ENCODE assay signal across 19 cellular contexts in the genomic region with DNA sequence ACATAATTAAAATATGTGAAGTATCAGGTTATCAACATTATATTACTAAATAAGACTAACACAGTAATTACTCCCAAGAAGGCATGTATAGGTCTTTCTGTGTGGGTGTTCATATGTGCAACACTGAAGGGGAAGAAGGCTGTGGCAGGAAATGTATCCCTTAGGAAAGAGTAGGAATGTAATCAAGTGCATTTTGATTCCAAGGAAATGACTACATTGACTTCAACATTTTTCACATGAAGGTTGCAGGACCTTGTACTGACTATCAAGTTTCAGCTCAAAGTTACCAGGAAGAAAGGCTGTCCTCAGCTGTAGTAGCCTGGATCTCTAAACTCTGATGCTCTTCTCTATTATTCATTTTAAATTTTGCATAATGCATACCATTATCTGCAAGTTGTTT.
A peak's percentile ranks its signal among the peaks of the same experiment; 100 is the strongest.
DNase-seq lines count a peak whose midpoint lies in the region; ATAC-seq and TF ChIP-seq lines count a peak whose summit lies in the region.
"Had no signal": no experiment of that assay in that cellular context is flagged by ENCODE, and none has a peak within 500 bp of the region (broad histone marks: within the 10 kb centered on the region; RNA-seq: fewer than 3 reads in every experiment).

No MANE protein-coding gene starts in this region.

- H2AFZ ChIP-seq in osteoblast (ENCODE audit: low read length) (no peak overlapping the region), hepatocyte (no peak overlapping the region)

- peak overlapping the region; percentile 96 for H3K27ac ChIP-seq in epithelial cell of prostate
- H3K27ac ChIP-seq in osteoblast (ENCODE audit: low read depth, low read length): peak overlapping the region; percentile 74
- H3K27ac ChIP-seq in hepatocyte: no peak overlapping the region
- H3K27ac ChIP-seq: C4-2B, gastroesophageal sphincter, lower lobe of right lung had no signal

- H3K27me3 ChIP-seq in osteoblast (ENCODE audit: insufficient read depth, low read length): no peaks in the 10 kb centered on the region
- H3K27me3 ChIP-seq in hepatocyte: no peaks in the 10 kb centered on the region
- H3K27me3 ChIP-seq: gastroesophageal sphincter had no signal

- H3K4me2 ChIP-seq in osteoblast (ENCODE audit: insufficient read depth, low read length): peak overlapping the region; percentile 18
- no peak overlapping the region for H3K4me2 ChIP-seq in hepatocyte

- H3K36me3 ChIP-seq in osteoblast (ENCODE audit: insufficient read depth, low read length) (no peaks in the 10 kb centered on the region), hepatocyte (replicated peaks; ENCODE audit: insufficient read depth, low read depth) (no peaks in the 10 kb centered on the region)
- H3K36me3 ChIP-seq: gastroesophageal sphincter, lower lobe of right lung had no signal

- no peak overlapping the region for H3K4me3 ChIP-seq in osteoblast (ENCODE audit: insufficient read depth, low read length)
- H3K4me3 ChIP-seq in hepatocyte: no peak overlapping the region
- H3K4me3 ChIP-seq: gastroesophageal sphincter, lower lobe of right lung had no signal

- H3K4me1 ChIP-seq in osteoblast (ENCODE audit: insufficient read depth, low read length) (peaks cover 34% of the 10 kb centered on the region), hepatocyte (ENCODE audit: insufficient read depth) (no peaks in the 10 kb centered on the region)
- H3K4me1 ChIP-seq: gastroesophageal sphincter, lower lobe of right lung had no signal

- H3K79me2 ChIP-seq in osteoblast (ENCODE audit: insufficient read depth, low read length) (no peaks in the 10 kb centered on the region), hepatocyte (no peaks in the 10 kb centered on the region)

- no peak for TF ChIP-seq CTCF in osteoblast (IDR thresholded peaks at IDR 0.05; ENCODE audit: extremely low read depth, low read depth, low read length)
- TF ChIP-seq CTCF in hepatocyte (IDR thresholded peaks at IDR 0.05; ENCODE audit: poor library complexity): no peak

- H4K20me1 ChIP-seq in osteoblast (ENCODE audit: insufficient read depth, low read length): no peaks in the 10 kb centered on the region
- no peaks in the 10 kb centered on the region for H4K20me1 ChIP-seq in hepatocyte (ENCODE audit: insufficient read depth, poor library complexity, severe bottlenecking)

- H3K9me3 ChIP-seq in osteoblast (ENCODE audit: low read depth, low read length) (no peaks in the 10 kb centered on the region), hepatocyte (ENCODE audit: low read depth) (no peaks in the 10 kb centered on the region)
- H3K9me3 ChIP-seq: gastroesophageal sphincter, lower lobe of right lung had no signal

- DNase-seq in GM03348 (ENCODE audit: low spot score) (peak; percentile 11), RPMI7951 (ENCODE audit: low read depth) (peak; percentile 33), epithelial cell of prostate (ENCODE audit: low read depth, low spot score) (no peak), osteoblast (ENCODE audit: insufficient read length, low spot score, missing footprints) (no peak), Right ventricle myocardium inferior (ENCODE audit: missing footprints) (no peak), germinal center (ENCODE audit: low spot score) (no peak), cerebellar cortex (ENCODE audit: low spot score) (no peak), hepatocyte (ENCODE audit: low spot score) (no peak)
- DNase-seq: activated CD4-positive, alpha-beta T cell treated with anti-CD3 and anti-CD28 coated beads for 48 hours; activated naive CD4-positive, alpha-beta T cell treated with Interleukin-2 at 50 U/mL for 16 hours; effector CD4-positive, alpha-beta T cell; lower lobe of right lung; naive B cell; NCI-H1092 treated with DMSO at 0.1 percent for 48 hours; NCI-H82; posterior cingulate gyrus had no signal

- intact Hi-C loops in Right ventricle myocardium inferior (cut with DNase I): no loop called here

- ATAC-seq in Right ventricle myocardium inferior: no peak
- ATAC-seq: gastroesophageal sphincter; lower lobe of right lung; stimulated activated effector memory CD8-positive, alpha-beta T cell treated with anti-CD3 and anti-CD28 coated beads, Interleukin-12 subunit alpha, Interleukin-12 subunit beta, amount 100 ng/mL, for 72 hours had no signal

- no peaks in the 10 kb centered on the region for H3K9me2 ChIP-seq in hepatocyte (replicated peaks; ENCODE audit: insufficient read depth)

Comparison
In these comparisons a context has a peak if more than half of its experiments do, and no peak if none do; other contexts are left out.
1. DNase-seq: peak in GM03348 (single experiment) and RPMI7951 (single experiment); none in epithelial cell of prostate (single experiment), osteoblast (single experiment), Right ventricle myocardium inferior (single experiment), germinal center (single experiment), cerebellar cortex (single experiment) and hepatocyte (single experiment).